In genomic region chr1:51564124-51564523, GRCh38 we compare ENCODE assay signal across 12 cellular contexts. TPM values are rescaled to one million over a fixed set of nuclear protein-coding genes. Genes with fewer than 3 reads are reported as not detected.
DNase-seq lines count a peak whose midpoint lies in the region; ATAC-seq and TF ChIP-seq lines count a peak whose summit lies in the region.
"Had no signal": no experiment of that assay in that cellular context is flagged by ENCODE, and none has a peak within 500 bp of the region (broad histone marks: within the 10 kb centered on the region; RNA-seq: fewer than 3 reads in every experiment).

No MANE protein-coding gene starts in this region.

- H3K4me3 ChIP-seq in SK-N-SH (ENCODE audit: low read depth in 2 of 2, low read length in 1 of 2) (no peak overlapping the region), psoas muscle (no peak overlapping the region), coronary artery (no peak overlapping the region)
- H3K4me3 ChIP-seq: HAP-1 had no signal

- no peak for TF ChIP-seq EP300 in SK-N-SH (IDR thresholded peaks at IDR 0.05; ENCODE audit: borderline replicate concordance in 1 of 2, low read depth in 1 of 2, low read length in 1 of 2)

- H4K20me1 ChIP-seq in SK-N-SH (ENCODE audit: insufficient read depth): no peaks in the 10 kb centered on the region

- POLR2A ChIA-PET in SK-N-SH (lab: Yijun Ruan, JAX): no interaction called here

- DNase-seq in SK-N-SH: no peak
- peak; percentile 71 for DNase-seq in M059J (ENCODE audit: low read depth)
- DNase-seq in dermis blood vessel endothelial cell: peak; percentile 38
- no peak for DNase-seq in psoas muscle
- no peak for DNase-seq in GF-D8 (lab: John Stamatoyannopoulos, UW)
- no peak for DNase-seq in coronary artery (ENCODE audit: low spot score)
- DNase-seq: ACHN; activated T-cell treated with anti-CD3 and anti-CD28 coated beads, Interleukin-2, amount 50 U/mL, for 24 hours; effector memory CD4-positive, alpha-beta T cell had no signal

- ATAC-seq in SK-N-SH treated with all-trans-retinoic acid at 6 μM for 48 hours (no peak), psoas muscle (no peak), GM18505 (IDR thresholded peaks at IDR 0.05; ENCODE audit: unreplicated experiment) (no peak)

- CTCF ChIA-PET in SK-N-SH (lab: Yijun Ruan, JAX): no interaction called here

- 0 out of 2 replicates have a peak overlapping the region, but pooled peaks have one; percentile 17 for H2AFZ ChIP-seq in SK-N-SH (ENCODE audit: low read depth)

- peaks cover 25% of the 10 kb centered on the region for H3F3A ChIP-seq in SK-N-SH (replicated peaks; ENCODE audit: insufficient read depth)

- H3K27ac ChIP-seq in SK-N-SH (ENCODE audit: low read depth in 2 of 2, low read length in 1 of 2) (no peak overlapping the region), psoas muscle (peak overlapping the region; percentile 53), coronary artery (no peak overlapping the region)

- H3K4me1 ChIP-seq in SK-N-SH (ENCODE audit: control insufficient read depth in 1 of 2, insufficient read depth in 2 of 2, low read depth in 1 of 2, low read length in 1 of 2) (peaks cover 4 to 30% of the 10 kb centered on the region in 2 experiments), psoas muscle (peaks cover 60% of the 10 kb centered on the region)

- TF ChIP-seq POLR2A in GM18505 (IDR thresholded peaks at IDR 0.05; ENCODE audit: borderline replicate concordance, extremely low read depth, insufficient read depth, insufficient read length): no peak

- TF ChIP-seq CTCF in SK-N-SH (IDR thresholded peaks at IDR 0.05) (no peak), psoas muscle (IDR thresholded peaks at IDR 0.05) (no peak), coronary artery (IDR thresholded peaks at IDR 0.05) (no peak)

- TF ChIP-seq RAD21 in SK-N-SH (IDR thresholded peaks at IDR 0.05; ENCODE audit: low read length): no peak

- no peak overlapping the region for H3K4me2 ChIP-seq in SK-N-SH

- H3K9me2 ChIP-seq in SK-N-SH: no peaks in the 10 kb centered on the region

- H3K9me3 ChIP-seq in SK-N-SH (no peaks in the 10 kb centered on the region), psoas muscle (no peaks in the 10 kb centered on the region)
- H3K9me3 ChIP-seq: HAP-1 had no signal

- H3K36me3 ChIP-seq in SK-N-SH (replicated peaks in 1 of 2; ENCODE audit: control insufficient read depth in 1 of 2, insufficient read depth in 2 of 2, low read length in 1 of 2) (no peaks in the 10 kb centered on the region), psoas muscle (ENCODE audit: insufficient read depth in 1 of 2, low read depth in 1 of 2) (no peaks in the 10 kb centered on the region)
- H3K36me3 ChIP-seq: HAP-1 had no signal

- no peaks in the 10 kb centered on the region for H3K27me3 ChIP-seq in SK-N-SH (ENCODE audit: insufficient read depth)
- no peaks in the 10 kb centered on the region for H3K27me3 ChIP-seq in psoas muscle (ENCODE audit: insufficient read depth in 3 of 3, low read length in 2 of 3)

- intact Hi-C loops in psoas muscle (cut with DNase I): loop anchor here in 1 of 2 donors (5.0 kb wide), 1 partner anchor 53 kb away; the partner anchor contains the start of gene OSBPL9

- H3K79me2 ChIP-seq in SK-N-SH (ENCODE audit: insufficient read depth): no peaks in the 10 kb centered on the region

- no peak overlapping the region for H3K9ac ChIP-seq in SK-N-SH

TF ChIP-seq in SK-N-SH, 30 proteins besides CTCF, POLR2A, EP300 and RAD21:
- TF ChIP-seq POLR2AphosphoS5 (IDR thresholded peaks at IDR 0.05; ENCODE audit: low read depth, low read length) (no peak), TCF12 (IDR thresholded peaks at IDR 0.05) (peak; percentile 11; the same call in 1 of the 2 replicates)

TF ChIP-seq in SK-N-SH treated with all-trans-retinoic acid at 6 μM for 48 hours, 23 proteins besides CTCF, POLR2A, EP300 and RAD21:
- TF ChIP-seq ZC3H10 (CRISPR knock-in tag; IDR thresholded peaks at IDR 0.05) (no peak), RARB (CRISPR knock-in tag; IDR thresholded peaks at IDR 0.05) (no peak), TCF4 (CRISPR knock-in tag; IDR thresholded peaks at IDR 0.05; ENCODE audit: borderline replicate concordance) (no peak), ARNTL (CRISPR knock-in tag; IDR thresholded peaks at IDR 0.05; ENCODE audit: borderline replicate concordance, low read depth) (no peak), CSRNP3 (CRISPR knock-in tag; IDR thresholded peaks at IDR 0.05) (no peak)

RNA-seq across cellular contexts. Expression of gene EPS15, which starts 45.1 kb away (rescaled TPM):
- polyA plus RNA-seq in SK-N-SH (2012; rRNA removed) (17.0 and 23.1 TPM in 2 replicates), psoas muscle (10 to 100 TPM in 2 of 3 donors, 1 to 10 TPM in 1; 9.8 to 46.1 (median 21.7) TPM)
- 25.7 and 29.7 TPM in 2 replicates for polyA plus RNA-seq in SK-N-SH (2012; cell fraction: cytosol; rRNA removed)
- polyA plus RNA-seq in SK-N-SH (2012; cell fraction: nucleus; rRNA removed): 14.2 and 41.4 TPM in 2 replicates
- 28.0 and 46.1 TPM in 2 replicates for total RNA-seq in M059J (2014; rRNA removed; shearing (Covaris generic))
- total RNA-seq in dermis blood vessel endothelial cell (99.9 and 112 TPM in 2 replicates), psoas muscle (10 to 100 TPM; 42.6 to 71.9 (median 54.1) TPM)

RNA-seq across cellular contexts. Expression of gene OSBPL9, which starts 52.8 kb away (rescaled TPM):
- 43.9 and 63.9 TPM in 2 replicates for polyA plus RNA-seq in SK-N-SH (2012; rRNA removed)
- polyA plus RNA-seq in SK-N-SH (2012; cell fraction: cytosol; rRNA removed): 61.1 and 62.8 TPM in 2 replicates
- polyA plus RNA-seq in SK-N-SH (2012; cell fraction: nucleus; rRNA removed): 23.5 and 55.4 TPM in 2 replicates
- total RNA-seq in M059J (2014; rRNA removed; shearing (Covaris generic)): 98.9 and 109 TPM in 2 replicates
- total RNA-seq in dermis blood vessel endothelial cell: 96.1 and 120 TPM in 2 replicates
- 100 to 1,000 TPM in 1 of 4 donors, 10 to 100 TPM in 3; 32.5 to 141 (median 52.0) TPM for total RNA-seq in psoas muscle
- polyA plus RNA-seq in psoas muscle: 10 to 100 TPM; 15.6 to 84.8 (median 60.6) TPM

Comparison
In these comparisons a context has a peak if more than half of its experiments do, and no peak if none do; other contexts are left out.
1. DNase-seq: peak in M059J (single experiment) and dermis blood vessel endothelial cell (single experiment); none in SK-N-SH (single experiment), psoas muscle (0 of 2), GF-D8 (single experiment) and coronary artery (single experiment).